Comparison of ENCODE assay signal across 8 cellular contexts in genomic region chr16:180101-180920, GRCh38. TPM values are rescaled to one million over a fixed set of nuclear protein-coding genes. Genes with fewer than 3 reads are reported as not detected.
DNase-seq lines count a peak whose midpoint lies in the region; ATAC-seq and TF ChIP-seq lines count a peak whose summit lies in the region.

HBQ1 (plus strand) TSS chr16:180459; CDS start chr16:180487, 28 bp downstream.

- H3K4me3 Mint-ChIP-seq in activated CD4-positive, alpha-beta memory T cell treated with anti-CD3 and anti-CD28 coated beads, Interleukin-2, amount 10 ng/mL, durations not matched to agents 7 days and 5 days: peak within 1 kb of the TSS; percentile 35

- ATAC-seq in HG02623 (IDR thresholded peaks at IDR 0.05; ENCODE audit: unreplicated experiment) (no peak), GM21447 (IDR thresholded peaks at IDR 0.05; ENCODE audit: unreplicated experiment) (no peak)

- peaks cover 23% of the 10 kb centered on the region for H3K36me3 ChIP-seq in BLaER1
- no peaks in the 10 kb centered on the region for H3K36me3 ChIP-seq in ovary

- H3K27me3 Mint-ChIP-seq in activated CD4-positive, alpha-beta memory T cell treated with anti-CD3 and anti-CD28 coated beads, Interleukin-2, amount 10 ng/mL, durations not matched to agents 7 days and 5 days: peaks cover 29% of the 10 kb centered on the region

- H3K9me3 ChIP-seq in BLaER1 (no peaks in the 10 kb centered on the region), ovary (no peaks in the 10 kb centered on the region)

- CTCF ChIA-PET in activated CD4-positive, alpha-beta memory T cell treated with anti-CD3 and anti-CD28 coated beads, Interleukin-2, amount 10 ng/mL, durations not matched to agents 7 days and 5 days (lab: Charles Lee): interaction anchor here (0.8 to 3.9 kb wide), 3 partner anchors 61 to 74 kb away, joined by 4 to 24 read pairs (median 4); no protein-coding TSS in a partner anchor

- no peaks in the 10 kb centered on the region for H3K9me3 Mint-ChIP-seq in activated CD4-positive, alpha-beta memory T cell treated with anti-CD3 and anti-CD28 coated beads, Interleukin-2, amount 10 ng/mL, durations not matched to agents 7 days and 5 days

- H3K36me3 Mint-ChIP-seq in activated CD4-positive, alpha-beta memory T cell treated with anti-CD3 and anti-CD28 coated beads, Interleukin-2, amount 10 ng/mL, durations not matched to agents 7 days and 5 days (ENCODE audit: low read depth): peaks cover 3% of the 10 kb centered on the region

- TF ChIP-seq POLR2A in ovary (IDR thresholded peaks at IDR 0.05): no peak

- peak within 1 kb of the TSS; percentile 96 for H3K4me2 ChIP-seq in BLaER1

- peaks cover 84% of the 10 kb centered on the region for H4K20me1 ChIP-seq in BLaER1

- H3K4me3 ChIP-seq in BLaER1 (peak within 1 kb of the TSS; percentile 60), HL-60 (replicated peaks; ENCODE audit: insufficient read depth, low read length) (peak within 1 kb of the TSS; percentile 24), fibroblast of mammary gland (ENCODE audit: control insufficient read depth, low read depth, low read length) (peak within 1 kb of the TSS; percentile 9), ovary (peak within 1 kb of the TSS; percentile 11)

- H3K9ac ChIP-seq in BLaER1: peak within 1 kb of the TSS; percentile 48; the same call in 1 of the 2 replicates

- POLR2A ChIA-PET in activated CD4-positive, alpha-beta memory T cell treated with anti-CD3 and anti-CD28 coated beads, Interleukin-2, amount 10 ng/mL, durations not matched to agents 7 days and 5 days (lab: Charles Lee): interaction anchor here (1.2 kb wide), 2 partner anchors 48 to 127 kb away, joined by 3 read pairs; partner anchors contain the start of genes POLR3K and SNRNP25

- WGBS in ovary, 3 donors: 3 to 5% (median 5%) methylated on average over 61 to 83 of the region's 83 CpGs

- no peak for TF ChIP-seq EP300 in ovary (IDR thresholded peaks at IDR 0.05)

- H3K4me1 ChIP-seq in BLaER1 (peaks cover 12% of the 10 kb centered on the region), ovary (ENCODE audit: insufficient read depth) (peaks cover 8% of the 10 kb centered on the region)

- H3K27me3 ChIP-seq in BLaER1 (peaks cover 62% of the 10 kb centered on the region), HL-60 (ENCODE audit: insufficient read depth, poor library complexity, severe bottlenecking) (peaks cover 41% of the 10 kb centered on the region), ovary (no peaks in the 10 kb centered on the region)

- DNase-seq in HL-60 (ENCODE audit: low read depth in 1 of 2, low spot score in 1 of 2) (no peak), fibroblast of mammary gland (ENCODE audit: low read depth) (no peak), ovary (peak in 4 of 5 donors; percentile 36 to 65 (median 50)), NCI-H774 (lab: John Stamatoyannopoulos, UW) (no peak)
- DNase-seq in activated CD4-positive, alpha-beta memory T cell treated with anti-CD3 and anti-CD28 coated beads, Interleukin-2, amount 10 ng/mL, durations not matched to agents 7 days and 5 days: no peak

- intact Hi-C loops in ovary (cut with DNase I): loop anchor here in 2 of 4 donors (2.0 to 5.0 kb wide), 2 partner anchors 73 to 74 kb away; no protein-coding TSS in a partner anchor

- TF ChIP-seq CTCF in HL-60 (IDR thresholded peaks at IDR 0.05; ENCODE audit: insufficient read depth, low read length): no peak
- no peak for TF ChIP-seq CTCF in fibroblast of mammary gland (conservative IDR thresholded peaks at IDR 0.05; ENCODE audit: control insufficient read depth, insufficient read depth, low read depth, low read length)
- peak in 1 of 3 donors; percentile 43 for TF ChIP-seq CTCF in ovary (IDR thresholded peaks at IDR 0.05)

- H3K27ac Mint-ChIP-seq in activated CD4-positive, alpha-beta memory T cell treated with anti-CD3 and anti-CD28 coated beads, Interleukin-2, amount 10 ng/mL, durations not matched to agents 7 days and 5 days: no peak within 1 kb of the TSS

- peaks cover 8% of the 10 kb centered on the region for H3K4me1 Mint-ChIP-seq in activated CD4-positive, alpha-beta memory T cell treated with anti-CD3 and anti-CD28 coated beads, Interleukin-2, amount 10 ng/mL, durations not matched to agents 7 days and 5 days

- peak within 1 kb of the TSS; percentile 43; the same call in 1 of the 2 replicates for H3K27ac ChIP-seq in BLaER1
- H3K27ac ChIP-seq in HL-60 (replicated peaks): no peak within 1 kb of the TSS
- H3K27ac ChIP-seq in ovary: no peak within 1 kb of the TSS

RNA-seq across cellular contexts. Expression of gene HBQ1, which starts in this region (rescaled TPM):
- total RNA-seq in activated CD4-positive, alpha-beta memory T cell treated with anti-CD3 and anti-CD28 coated beads, Interleukin-2, amount 10 ng/mL, durations not matched to agents 7 days and 5 days: not detected
- total RNA-seq in ovary: not detected
- under 1 TPM in 1 of 2 donors, not detected in 1; 0.29 TPM for polyA plus RNA-seq in ovary

Comparison
In these comparisons a context has a peak if more than half of its experiments do, and no peak if none do; other contexts are left out.
1. Peak in DNase-seq and H3K4me3 ChIP-seq in ovary; RNA of the gene not detected or under 1 TPM.
2. H3K4me3 ChIP-seq: peak in every context shown above with its lines; median percentile 60 in BLaER1; 24 in HL-60; 11 in ovary; 9 in fibroblast of mammary gland.